In genomic region chr10:110528998-110529524, GRCh38 we compare ENCODE assay signal across 1 cellular context.
TF ChIP-seq lines count a peak whose summit lies in the region.

No MANE protein-coding gene starts in this region.

TF ChIP-seq in GM12878, 131 proteins besides CTCF, POLR2A, EP300 and RAD21 (continued from another document):
- TF ChIP-seq, protein P1, sequence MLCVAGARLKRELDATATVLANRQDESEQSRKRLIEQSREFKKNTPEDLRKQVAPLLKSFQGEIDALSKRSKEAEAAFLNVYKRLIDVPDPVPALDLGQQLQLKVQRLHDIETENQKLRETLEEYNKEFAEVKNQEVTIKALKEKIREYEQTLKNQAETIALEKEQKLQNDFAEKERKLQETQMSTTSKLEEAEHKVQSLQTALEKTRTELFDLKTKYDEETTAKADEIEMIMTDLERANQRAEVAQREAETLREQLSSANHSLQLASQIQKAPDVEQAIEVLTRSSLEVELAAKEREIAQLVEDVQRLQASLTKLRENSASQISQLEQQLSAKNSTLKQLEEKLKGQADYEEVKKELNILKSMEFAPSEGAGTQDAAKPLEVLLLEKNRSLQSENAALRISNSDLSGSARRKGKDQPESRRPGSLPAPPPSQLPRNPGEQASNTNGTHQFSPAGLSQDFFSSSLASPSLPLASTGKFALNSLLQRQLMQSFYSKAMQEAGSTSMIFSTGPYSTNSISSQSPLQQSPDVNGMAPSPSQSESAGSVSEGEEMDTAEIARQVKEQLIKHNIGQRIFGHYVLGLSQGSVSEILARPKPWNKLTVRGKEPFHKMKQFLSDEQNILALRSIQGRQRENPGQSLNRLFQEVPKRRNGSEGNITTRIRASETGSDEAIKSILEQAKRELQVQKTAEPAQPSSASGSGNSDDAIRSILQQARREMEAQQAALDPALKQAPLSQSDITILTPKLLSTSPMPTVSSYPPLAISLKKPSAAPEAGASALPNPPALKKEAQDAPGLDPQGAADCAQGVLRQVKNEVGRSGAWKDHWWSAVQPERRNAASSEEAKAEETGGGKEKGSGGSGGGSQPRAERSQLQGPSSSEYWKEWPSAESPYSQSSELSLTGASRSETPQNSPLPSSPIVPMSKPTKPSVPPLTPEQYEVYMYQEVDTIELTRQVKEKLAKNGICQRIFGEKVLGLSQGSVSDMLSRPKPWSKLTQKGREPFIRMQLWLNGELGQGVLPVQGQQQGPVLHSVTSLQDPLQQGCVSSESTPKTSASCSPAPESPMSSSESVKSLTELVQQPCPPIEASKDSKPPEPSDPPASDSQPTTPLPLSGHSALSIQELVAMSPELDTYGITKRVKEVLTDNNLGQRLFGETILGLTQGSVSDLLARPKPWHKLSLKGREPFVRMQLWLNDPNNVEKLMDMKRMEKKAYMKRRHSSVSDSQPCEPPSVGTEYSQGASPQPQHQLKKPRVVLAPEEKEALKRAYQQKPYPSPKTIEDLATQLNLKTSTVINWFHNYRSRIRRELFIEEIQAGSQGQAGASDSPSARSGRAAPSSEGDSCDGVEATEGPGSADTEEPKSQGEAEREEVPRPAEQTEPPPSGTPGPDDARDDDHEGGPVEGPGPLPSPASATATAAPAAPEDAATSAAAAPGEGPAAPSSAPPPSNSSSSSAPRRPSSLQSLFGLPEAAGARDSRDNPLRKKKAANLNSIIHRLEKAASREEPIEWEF (IDR thresholded peaks at IDR 0.05; ENCODE audit: insufficient replicate concordance, low read depth, low read length) = peak; percentile 37
- TF ChIP-seq JUNB (IDR thresholded peaks at IDR 0.05) (peak; percentile 51), ATF7 (IDR thresholded peaks at IDR 0.05; ENCODE audit: low read depth) (peak; percentile 89), TBL1XR1 (IDR thresholded peaks at IDR 0.05; ENCODE audit: low read depth, low read length) (peak; percentile 89), BCL11A (IDR thresholded peaks at IDR 0.05; ENCODE audit: low read depth, low read length) (peak; percentile 27; the same call in 1 of the 2 replicates), GABPA (IDR thresholded peaks at IDR 0.05; ENCODE audit: low read depth) (peak; percentile 47; the same call in 1 of the 2 replicates), FOXM1 (IDR thresholded peaks at IDR 0.05; ENCODE audit: low read depth, low read length) (peak; percentile 82; the same call in 1 of the 2 replicates), IKZF2 (IDR thresholded peaks at IDR 0.05) (peak; percentile 72 to 87), CREB1 (IDR thresholded peaks at IDR 0.05; ENCODE audit: low read depth) (peak; percentile 42; the same call in 1 of the 2 replicates), PAX8 (IDR thresholded peaks at IDR 0.05) (peak; percentile 86; the same call in 1 of the 2 replicates), MLLT1 (IDR thresholded peaks at IDR 0.05) (peak; percentile 54), EED (IDR thresholded peaks at IDR 0.05; ENCODE audit: low read depth) (peak; percentile 80), CREM (IDR thresholded peaks at IDR 0.05; ENCODE audit: low read depth) (peak; percentile 57; the same call in 1 of the 2 replicates), BCL3 (IDR thresholded peaks at IDR 0.05; ENCODE audit: borderline replicate concordance, insufficient read depth, low read depth, low read length, poor library complexity, severe bottlenecking) (peak; percentile 37), RELA (IDR thresholded peaks at IDR 0.05; ENCODE audit: borderline replicate concordance, partially characterized antibody) (peak; percentile 49), HDGF (IDR thresholded peaks at IDR 0.05) (0 out of 2 replicates have a peak, but pooled peaks have one; percentile 20), POU2F2 (IDR thresholded peaks at IDR 0.05; ENCODE audit: borderline replicate concordance, low read depth, low read length) (peak; percentile 65; the same call in 1 of the 3 replicates), MTA2 (IDR thresholded peaks at IDR 0.05; ENCODE audit: low read depth) (peak; percentile 49), SKIL (IDR thresholded peaks at IDR 0.05; ENCODE audit: low read depth, poor library complexity, severe bottlenecking) (peak; percentile 67), BHLHE40 (IDR thresholded peaks at IDR 0.05; ENCODE audit: borderline replicate concordance in 1 of 2, low read depth in 2 of 2, low read length in 1 of 2) (peak in 1 of 2 experiments; percentile 38; a peak in 2 of 4 replicates), CBFB (IDR thresholded peaks at IDR 0.05; ENCODE audit: low read depth) (peak; percentile 88), IKZF1 (conservative IDR thresholded peaks at IDR 0.05) (peak; percentile 49), MTA3 (IDR thresholded peaks at IDR 0.05; ENCODE audit: borderline replicate concordance, low read length) (peak; percentile 95), CBX5 (IDR thresholded peaks at IDR 0.05; ENCODE audit: low read depth) (0 out of 2 replicates have a peak, but pooled peaks have one; percentile 35), E2F8 (IDR thresholded peaks at IDR 0.05; ENCODE audit: low read depth, partially characterized antibody) (peak; percentile 18), ZBED1 (IDR thresholded peaks at IDR 0.05; ENCODE audit: borderline replicate concordance) (peak; percentile 81), MXI1 (IDR thresholded peaks at IDR 0.05; ENCODE audit: low read depth, low read length) (peak; percentile 47; the same call in 1 of the 2 replicates), NFIC (IDR thresholded peaks at IDR 0.05; ENCODE audit: low read depth, low read length) (peak; percentile 95), NBN (IDR thresholded peaks at IDR 0.05) (peak; percentile 48), ETV6 (conservative IDR thresholded peaks at IDR 0.05 in 1 of 2, IDR thresholded peaks at IDR 0.05 in 1 of 2; ENCODE audit: borderline replicate concordance in 1 of 2, low read depth in 1 of 2) (0 out of 4 replicates have a peak, but pooled peaks of 1 of the 2 experiments have one; percentile 37), CEBPB (IDR thresholded peaks at IDR 0.05; ENCODE audit: borderline replicate concordance in 1 of 2, low read depth in 2 of 2, low read length in 2 of 2) (peak; percentile 38 to 83; a peak in 3 of 4 replicates), CHD4 (IDR thresholded peaks at IDR 0.05) (0 out of 2 replicates have a peak, but pooled peaks have one; percentile 37), RUNX3 (IDR thresholded peaks at IDR 0.05; ENCODE audit: low read length) (peak; percentile 93)
- TF ChIP-seq, protein P2, sequence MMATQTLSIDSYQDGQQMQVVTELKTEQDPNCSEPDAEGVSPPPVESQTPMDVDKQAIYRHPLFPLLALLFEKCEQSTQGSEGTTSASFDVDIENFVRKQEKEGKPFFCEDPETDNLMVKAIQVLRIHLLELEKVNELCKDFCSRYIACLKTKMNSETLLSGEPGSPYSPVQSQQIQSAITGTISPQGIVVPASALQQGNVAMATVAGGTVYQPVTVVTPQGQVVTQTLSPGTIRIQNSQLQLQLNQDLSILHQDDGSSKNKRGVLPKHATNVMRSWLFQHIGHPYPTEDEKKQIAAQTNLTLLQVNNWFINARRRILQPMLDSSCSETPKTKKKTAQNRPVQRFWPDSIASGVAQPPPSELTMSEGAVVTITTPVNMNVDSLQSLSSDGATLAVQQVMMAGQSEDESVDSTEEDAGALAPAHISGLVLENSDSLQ (IDR thresholded peaks at IDR 0.05) = peak; percentile 69
- TF ChIP-seq, protein P3, sequence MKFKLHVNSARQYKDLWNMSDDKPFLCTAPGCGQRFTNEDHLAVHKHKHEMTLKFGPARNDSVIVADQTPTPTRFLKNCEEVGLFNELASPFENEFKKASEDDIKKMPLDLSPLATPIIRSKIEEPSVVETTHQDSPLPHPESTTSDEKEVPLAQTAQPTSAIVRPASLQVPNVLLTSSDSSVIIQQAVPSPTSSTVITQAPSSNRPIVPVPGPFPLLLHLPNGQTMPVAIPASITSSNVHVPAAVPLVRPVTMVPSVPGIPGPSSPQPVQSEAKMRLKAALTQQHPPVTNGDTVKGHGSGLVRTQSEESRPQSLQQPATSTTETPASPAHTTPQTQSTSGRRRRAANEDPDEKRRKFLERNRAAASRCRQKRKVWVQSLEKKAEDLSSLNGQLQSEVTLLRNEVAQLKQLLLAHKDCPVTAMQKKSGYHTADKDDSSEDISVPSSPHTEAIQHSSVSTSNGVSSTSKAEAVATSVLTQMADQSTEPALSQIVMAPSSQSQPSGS (IDR thresholded peaks at IDR 0.05; ENCODE audit: low read length) = peak; percentile 76
- TF ChIP-seq, protein P4, sequence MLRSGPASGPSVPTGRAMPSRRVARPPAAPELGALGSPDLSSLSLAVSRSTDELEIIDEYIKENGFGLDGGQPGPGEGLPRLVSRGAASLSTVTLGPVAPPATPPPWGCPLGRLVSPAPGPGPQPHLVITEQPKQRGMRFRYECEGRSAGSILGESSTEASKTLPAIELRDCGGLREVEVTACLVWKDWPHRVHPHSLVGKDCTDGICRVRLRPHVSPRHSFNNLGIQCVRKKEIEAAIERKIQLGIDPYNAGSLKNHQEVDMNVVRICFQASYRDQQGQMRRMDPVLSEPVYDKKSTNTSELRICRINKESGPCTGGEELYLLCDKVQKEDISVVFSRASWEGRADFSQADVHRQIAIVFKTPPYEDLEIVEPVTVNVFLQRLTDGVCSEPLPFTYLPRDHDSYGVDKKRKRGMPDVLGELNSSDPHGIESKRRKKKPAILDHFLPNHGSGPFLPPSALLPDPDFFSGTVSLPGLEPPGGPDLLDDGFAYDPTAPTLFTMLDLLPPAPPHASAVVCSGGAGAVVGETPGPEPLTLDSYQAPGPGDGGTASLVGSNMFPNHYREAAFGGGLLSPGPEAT (IDR thresholded peaks at IDR 0.05; ENCODE audit: low read depth) = peak; percentile 78
